2 cellular contexts compared by ENCODE assay signal in genomic region chr22:19786264-19786585, GRCh38.
TF ChIP-seq lines count a peak whose summit lies in the region.

No MANE protein-coding gene starts in this region.

TF ChIP-seq in IMR-90, 13 proteins besides CTCF, POLR2A, EP300 and RAD21:
- TF ChIP-seq RFX5 (IDR thresholded peaks at IDR 0.05; ENCODE audit: low read depth, low read length) (no peak), MXI1 (IDR thresholded peaks at IDR 0.05; ENCODE audit: borderline replicate concordance, low read depth, low read length) (no peak), SMC3 (IDR thresholded peaks at IDR 0.05; ENCODE audit: low read depth, low read length) (no peak), ELK1 (IDR thresholded peaks at IDR 0.05; ENCODE audit: borderline replicate concordance, low read depth, low read length) (no peak), CEBPB (IDR thresholded peaks at IDR 0.05; ENCODE audit: low read depth, low read length) (no peak), CHD1 (IDR thresholded peaks at IDR 0.05; ENCODE audit: low read depth, low read length) (no peak), BHLHE40 (IDR thresholded peaks at IDR 0.05; ENCODE audit: low read depth, low read length) (no peak), NFE2L2 (IDR thresholded peaks at IDR 0.05; ENCODE audit: low read depth, low read length) (no peak), USF2 (IDR thresholded peaks at IDR 0.05; ENCODE audit: low read depth, low read length) (no peak), FOS (IDR thresholded peaks at IDR 0.05; ENCODE audit: low read depth, low read length) (no peak), MAFK (IDR thresholded peaks at IDR 0.05; ENCODE audit: low read depth, low read length) (no peak), MAZ (IDR thresholded peaks at IDR 0.05; ENCODE audit: borderline replicate concordance, low read depth, low read length) (no peak), RCOR1 (IDR thresholded peaks at IDR 0.05; ENCODE audit: insufficient replicate concordance, low read length) (no peak)

TF ChIP-seq in HepG2, 621 proteins besides CTCF, POLR2A, EP300 and RAD21:
- TF ChIP-seq CBX1 (IDR thresholded peaks at IDR 0.05; ENCODE audit: low read depth) (no peak), ZNF687 (CRISPR knock-in tag; IDR thresholded peaks at IDR 0.05) (peak; percentile 5; the same call in 1 of the 2 replicates)
